ENCODE assay signal across 22 cellular contexts in the genomic region with DNA sequence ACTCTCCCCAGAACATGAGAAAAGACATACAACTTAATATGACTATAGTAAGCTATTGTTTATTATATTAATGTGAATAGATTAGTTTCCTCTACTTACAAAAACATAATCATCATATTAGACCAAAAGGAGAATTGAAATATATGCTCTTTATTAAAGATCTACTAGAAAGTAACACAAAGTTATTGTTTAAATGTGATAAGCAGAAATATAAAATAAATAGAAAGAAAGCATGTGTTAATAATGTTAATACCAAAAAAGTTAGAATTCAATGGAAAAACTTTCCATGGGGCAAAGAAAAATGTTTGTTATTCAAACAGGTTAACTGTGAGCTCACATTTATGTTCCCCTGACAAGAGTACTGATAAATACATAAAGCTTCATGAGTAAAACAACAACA.
"Had no signal": no experiment of that assay in that cellular context is flagged by ENCODE, and none has a peak within 500 bp of the region (broad histone marks: within the 10 kb centered on the region; RNA-seq: fewer than 3 reads in every experiment).

No MANE protein-coding gene starts in this region.

- H3K4me3 ChIP-seq: coronary artery, dorsolateral prefrontal cortex, esophagus muscularis mucosa, gastroesophageal sphincter, heart left ventricle, hepatocyte, left lung, lower lobe of right lung, mucosa of descending colon had no signal

- ATAC-seq: foreskin keratinocyte, gastroesophageal sphincter, heart left ventricle, left cardiac atrium, left lung, left ventricle myocardium superior, lower lobe of right lung, mucosa of descending colon had no signal

- H3K27ac ChIP-seq: coronary artery, dorsolateral prefrontal cortex, esophagus muscularis mucosa, foreskin keratinocyte, gastroesophageal sphincter, heart left ventricle, hepatocyte, left lung, lower lobe of right lung had no signal

- H3K9me3 ChIP-seq: gastroesophageal sphincter, left lung, lower lobe of right lung, mucosa of descending colon had no signal

- FAIRE-seq: colon, endothelial cell of umbilical vein, frontal cortex had no signal

- H3K4me1 ChIP-seq: esophagus muscularis mucosa, gastroesophageal sphincter, heart left ventricle, left lung, lower lobe of right lung had no signal

- DNase-seq: dorsolateral prefrontal cortex; effector CD4-positive, alpha-beta T cell; effector memory CD4-positive, alpha-beta T cell; foreskin keratinocyte; heart left ventricle; hypothalamus; immature natural killer cell; islet precursor cell; left cardiac atrium; left lung; left ventricle myocardium superior; lower lobe of right lung; mesenchymal stem cell; mucosa of descending colon; naive B cell had no signal

- H3K4me2 ChIP-seq: hepatocyte had no signal

- H2AFZ ChIP-seq: hepatocyte had no signal

- H3K36me3 ChIP-seq: esophagus muscularis mucosa, gastroesophageal sphincter, heart left ventricle, left lung, lower lobe of right lung had no signal

- H3K27me3 ChIP-seq: dorsolateral prefrontal cortex, esophagus muscularis mucosa, foreskin keratinocyte, gastroesophageal sphincter, heart left ventricle, hepatocyte, left lung had no signal
